Comparison of ENCODE assay signal across 10 cellular contexts in the genomic region with DNA sequence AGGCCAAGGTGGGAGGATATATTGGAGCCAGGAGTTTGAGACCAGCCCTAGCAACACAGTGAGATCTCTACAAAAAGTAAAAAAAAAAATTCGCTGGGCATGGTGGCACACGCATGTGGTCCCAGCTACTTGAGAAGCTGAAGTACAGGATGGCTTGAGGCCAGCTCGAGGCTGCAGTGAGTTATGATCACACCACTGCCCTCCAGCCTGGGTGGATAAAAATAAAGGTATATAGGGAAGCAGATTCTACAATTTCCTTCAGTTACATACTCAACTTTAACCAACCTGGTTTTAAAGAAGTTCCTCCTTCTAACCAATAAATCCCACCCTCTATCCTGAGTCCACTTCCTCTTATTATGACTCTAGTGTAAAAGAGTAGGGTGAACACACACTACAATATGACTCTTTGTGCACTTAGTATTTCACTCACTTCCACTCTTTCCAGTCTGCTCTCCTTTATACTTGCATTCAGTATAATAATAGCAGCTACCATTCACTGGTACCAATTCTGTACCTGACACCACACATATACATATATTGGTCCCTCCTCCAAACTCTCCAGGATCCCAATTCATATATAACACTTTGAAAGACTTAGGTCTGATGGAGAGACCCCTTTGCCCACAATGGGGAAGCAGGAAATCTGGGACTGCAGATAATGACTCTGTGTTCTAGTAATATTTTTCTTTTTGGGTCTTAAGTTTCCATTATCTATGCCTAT. TPM values are rescaled to one million over a fixed set of nuclear protein-coding genes. Genes with fewer than 3 reads are reported as not detected.
DNase-seq lines count a peak whose midpoint lies in the region; ATAC-seq and TF ChIP-seq lines count a peak whose summit lies in the region.
"Had no signal": no experiment of that assay in that cellular context is flagged by ENCODE, and none has a peak within 500 bp of the region (broad histone marks: within the 10 kb centered on the region; RNA-seq: fewer than 3 reads in every experiment).

No MANE protein-coding gene starts in this region.

- H3K4me1 Mint-ChIP-seq in CD4-positive, alpha-beta T cell (ENCODE audit: low read depth), result peaks cover 60% of the 10 kb centered on the region
- H3K4me1 Mint-ChIP-seq in IgD-negative memory B cell, result peaks cover 30 to 40% (median 32%) of the 10 kb centered on the region in 3 donors
- H3K4me1 Mint-ChIP-seq in naive thymus-derived CD4-positive, alpha-beta T cell, result peaks cover 31 to 62% (median 49%) of the 10 kb centered on the region in 7 donors

- H3K27ac ChIP-seq in CD4-positive, alpha-beta T cell (ENCODE audit: low read depth, low read length), result no peak overlapping the region
- H3K27ac ChIP-seq in VCaP, result peak overlapping the region; percentile 94; the same call in 1 of the 2 replicates
- H3K27ac ChIP-seq in naive thymus-derived CD4-positive, alpha-beta T cell (ENCODE audit: low read depth, low read length), result no peak overlapping the region

- POLR2A ChIA-PET in CD4-positive, alpha-beta T cell (lab: Charles Lee), result interaction anchor here (0.6 to 0.8 kb wide), 2 partner anchors 15 to 25 kb away, joined by 3 to 4 read pairs; no protein-coding TSS in a partner anchor
- POLR2A ChIA-PET in naive thymus-derived CD4-positive, alpha-beta T cell (lab: Charles Lee), result interaction anchor here (1.8 kb wide), 1 partner anchor 9 kb away, joined by 4 read pairs; no protein-coding TSS in a partner anchor

- H3K9me3 ChIP-seq in CD4-positive, alpha-beta T cell (ENCODE audit: control insufficient read depth, low read length), result no peaks in the 10 kb centered on the region
- H3K9me3 ChIP-seq in naive thymus-derived CD4-positive, alpha-beta T cell (ENCODE audit: control insufficient read depth in 2 of 3, low read length in 3 of 3), result no peaks in the 10 kb centered on the region
- H3K9me3 ChIP-seq: heart left ventricle had no signal

- no peaks in the 10 kb centered on the region for H3K9me3 Mint-ChIP-seq in CD4-positive, alpha-beta T cell
- H3K9me3 Mint-ChIP-seq in IgD-negative memory B cell, result no peaks in the 10 kb centered on the region
- H3K9me3 Mint-ChIP-seq in naive thymus-derived CD4-positive, alpha-beta T cell, result peaks cover 0 to 1% (median 0%) of the 10 kb centered on the region in 11 donors

- DNase-seq in CD4-positive, alpha-beta T cell, result no peak
- DNase-seq in naive thymus-derived CD4-positive, alpha-beta T cell, result no peak
- DNase-seq in left cardiac atrium, result no peak
- DNase-seq in HuH-7.5 (ENCODE audit: low spot score), result no peak
- no peak for DNase-seq in C1 segment of cervical spinal cord (lab: John Stamatoyannopoulos, UW)
- DNase-seq: occipital lobe had no signal

- H3K4me3 Mint-ChIP-seq in CD4-positive, alpha-beta T cell, result peak overlapping the region; percentile 100
- H3K4me3 Mint-ChIP-seq in IgD-negative memory B cell, result peak overlapping the region; percentile 42 to 98 (median 64)
- H3K4me3 Mint-ChIP-seq in naive thymus-derived CD4-positive, alpha-beta T cell, result peak overlapping the region in 7 of 10 donors; percentile 31 to 98 (median 95)

- H3K27me3 ChIP-seq in CD4-positive, alpha-beta T cell (ENCODE audit: control insufficient read depth, insufficient read depth, low read length), result no peaks in the 10 kb centered on the region
- no peaks in the 10 kb centered on the region for H3K27me3 ChIP-seq in naive thymus-derived CD4-positive, alpha-beta T cell (ENCODE audit: control insufficient read depth in 2 of 2, insufficient read depth in 2 of 2, low read length in 2 of 2)
- H3K27me3 ChIP-seq: heart left ventricle had no signal

- peaks cover 32% of the 10 kb centered on the region for H3K36me3 Mint-ChIP-seq in CD4-positive, alpha-beta T cell (ENCODE audit: low read depth)
- H3K36me3 Mint-ChIP-seq in IgD-negative memory B cell, result peaks cover 2% of the 10 kb centered on the region
- peaks cover 0 to 22% (median 10%) of the 10 kb centered on the region in 5 donors for H3K36me3 Mint-ChIP-seq in naive thymus-derived CD4-positive, alpha-beta T cell

- intact Hi-C loops in CD4-positive, alpha-beta T cell (cut with DNase I, micrococcal nuclease), result no loop called here
- intact Hi-C loops in naive thymus-derived CD4-positive, alpha-beta T cell (cut with micrococcal nuclease), result loop anchor here in 1 of 2 donors (5.0 kb wide), 1 partner anchor 758 kb away; no protein-coding TSS in a partner anchor
- intact Hi-C loops in left cardiac atrium (cut with DNase I), result no loop called here

- no peaks in the 10 kb centered on the region for H3K27me3 Mint-ChIP-seq in CD4-positive, alpha-beta T cell
- H3K27me3 Mint-ChIP-seq in IgD-negative memory B cell, result no peaks in the 10 kb centered on the region
- peaks cover 0 to 13% (median 0%) of the 10 kb centered on the region in 5 donors for H3K27me3 Mint-ChIP-seq in naive thymus-derived CD4-positive, alpha-beta T cell

- H3K27ac Mint-ChIP-seq in CD4-positive, alpha-beta T cell, result no peak overlapping the region
- peak overlapping the region in 1 of 3 donors; percentile 23 for H3K27ac Mint-ChIP-seq in IgD-negative memory B cell
- peak overlapping the region in 4 of 9 donors; percentile 43 to 85 (median 64) for H3K27ac Mint-ChIP-seq in naive thymus-derived CD4-positive, alpha-beta T cell

- no peak for TF ChIP-seq CTCF in CD4-positive, alpha-beta T cell (IDR thresholded peaks at IDR 0.05)
- no peak for TF ChIP-seq CTCF in VCaP (conservative IDR thresholded peaks at IDR 0.05)

- no peak for ATAC-seq in CD4-positive, alpha-beta T cell (ENCODE audit: poor library complexity)
- ATAC-seq in naive thymus-derived CD4-positive, alpha-beta T cell, result no peak
- ATAC-seq in HG03469 (IDR thresholded peaks at IDR 0.05; ENCODE audit: unreplicated experiment), result no peak
- ATAC-seq in left cardiac atrium, result no peak
- ATAC-seq: heart left ventricle had no signal

- peaks cover 17 to 22% of the 10 kb centered on the region in 2 donors for H3K4me1 ChIP-seq in naive thymus-derived CD4-positive, alpha-beta T cell (ENCODE audit: control insufficient read depth in 2 of 2, insufficient read depth in 2 of 2, low read length in 2 of 2)

- H3K36me3 ChIP-seq in naive thymus-derived CD4-positive, alpha-beta T cell (ENCODE audit: control insufficient read depth in 2 of 3, insufficient read depth in 3 of 3, low read length in 3 of 3), result peaks cover 0 to 11% (median 0%) of the 10 kb centered on the region in 3 experiments

- CTCF ChIA-PET in CD4-positive, alpha-beta T cell (lab: Charles Lee), result interaction anchor here (0.6 to 4.4 kb wide), 6 partner anchors 23 to 68 kb away, joined by 3 to 20 read pairs (median 4); a partner anchor contains a TSS
- CTCF ChIA-PET in naive thymus-derived CD4-positive, alpha-beta T cell (lab: Charles Lee), result interaction anchor here (0.7 kb wide), 1 partner anchor 26 kb away, joined by 3 read pairs; no protein-coding TSS in a partner anchor

- no peak overlapping the region for H3K4me3 ChIP-seq in naive thymus-derived CD4-positive, alpha-beta T cell (ENCODE audit: low read length)

RNA-seq across cellular contexts. Expression of a gene that starts 2.3 kb away (rescaled TPM):
- 10 to 100 TPM; 32.0 to 34.6 TPM for total RNA-seq in CD4-positive, alpha-beta T cell
- polyA plus RNA-seq in IgD-negative memory B cell, result 20.2 TPM
- 100 to 1,000 TPM in 1 of 5 experiments, 10 to 100 TPM in 4; 48.7 to 137 (median 56.1) TPM for total RNA-seq in naive thymus-derived CD4-positive, alpha-beta T cell
- polyA plus RNA-seq in naive thymus-derived CD4-positive, alpha-beta T cell, result 10 to 100 TPM; 15.9 to 21.9 TPM
- 10 to 100 TPM; 72.2 to 90.5 TPM for total RNA-seq in left cardiac atrium

RNA-seq across cellular contexts. Expression of a gene that starts 16.6 kb away (rescaled TPM):
- 10 to 100 TPM; 10.8 TPM for total RNA-seq in CD4-positive, alpha-beta T cell
- not detected for polyA plus RNA-seq in IgD-negative memory B cell
- 10 to 100 TPM in 1 of 5 experiments, 1 to 10 TPM in 4; 1.8 to 10.7 (median 7.5) TPM for total RNA-seq in naive thymus-derived CD4-positive, alpha-beta T cell
- polyA plus RNA-seq in naive thymus-derived CD4-positive, alpha-beta T cell, result under 1 TPM; 0.07 to 0.15 TPM
- 1 to 10 TPM in 1 of 2 donors, under 1 TPM in 1; 0.65 to 1.0 TPM for total RNA-seq in left cardiac atrium

RNA-seq across cellular contexts. Expression of a gene that starts 23.2 kb away (rescaled TPM):
- 1 to 10 TPM; 1.8 to 2.7 TPM for total RNA-seq in CD4-positive, alpha-beta T cell
- 0.19 TPM for polyA plus RNA-seq in IgD-negative memory B cell
- 1 to 10 TPM in 1 of 5 experiments, under 1 TPM in 3, not detected in 1; 0.30 to 1.5 (median 0.49) TPM for total RNA-seq in naive thymus-derived CD4-positive, alpha-beta T cell
- under 1 TPM in 1 of 2 donors, not detected in 1; 0.24 TPM for polyA plus RNA-seq in naive thymus-derived CD4-positive, alpha-beta T cell
- not detected for total RNA-seq in left cardiac atrium
- total RNA-seq: occipital lobe had no signal
- polyA plus RNA-seq: heart left ventricle had no signal

RNA-seq across cellular contexts. Expression of a gene that starts 29.6 kb away (rescaled TPM):
- total RNA-seq in CD4-positive, alpha-beta T cell, result 10 to 100 TPM; 82.3 to 85.9 TPM
- polyA plus RNA-seq in IgD-negative memory B cell, result 88.9 TPM
- total RNA-seq in naive thymus-derived CD4-positive, alpha-beta T cell, result 10 to 100 TPM; 40.3 to 55.7 (median 48.5) TPM
- polyA plus RNA-seq in naive thymus-derived CD4-positive, alpha-beta T cell, result 10 to 100 TPM; 74.2 to 83.7 TPM
- 10 to 100 TPM; 14.5 to 25.0 TPM for total RNA-seq in left cardiac atrium

RNA-seq across cellular contexts. Expression of a gene that starts 44.2 kb away (rescaled TPM):
- under 1 TPM; 0.30 to 0.47 TPM for total RNA-seq in CD4-positive, alpha-beta T cell
- polyA plus RNA-seq in IgD-negative memory B cell, result not detected
- under 1 TPM in 3 of 5 experiments, not detected in 2; 0.19 to 0.71 (median 0.27) TPM for total RNA-seq in naive thymus-derived CD4-positive, alpha-beta T cell
- not detected for polyA plus RNA-seq in naive thymus-derived CD4-positive, alpha-beta T cell
- under 1 TPM; 0.29 to 0.84 TPM for total RNA-seq in left cardiac atrium
